Comparison of ENCODE assay signal across 12 cellular contexts in genomic region chr18:63307555-63308200, GRCh38. TPM values are rescaled to one million over a fixed set of nuclear protein-coding genes. Genes with fewer than 3 reads are reported as not detected.
DNase-seq lines count a peak whose midpoint lies in the region; ATAC-seq, FAIRE-seq and TF ChIP-seq lines count a peak whose summit lies in the region.
"Had no signal": no experiment of that assay in that cellular context is flagged by ENCODE, and none has a peak within 500 bp of the region (broad histone marks: within the 10 kb centered on the region; RNA-seq: fewer than 3 reads in every experiment).

No MANE protein-coding gene starts in this region.

- no peaks in the 10 kb centered on the region for H3K4me1 ChIP-seq in liver (ENCODE audit: control insufficient read depth in 4 of 4, insufficient read depth in 4 of 4, low read length in 3 of 4)
- no peaks in the 10 kb centered on the region for H3K4me1 ChIP-seq in HepG2 (ENCODE audit: insufficient read depth, low read length)
- no peaks in the 10 kb centered on the region for H3K4me1 ChIP-seq in right lobe of liver
- H3K4me1 ChIP-seq in uterus: peaks cover 0 to 4% of the 10 kb centered on the region in 2 donors
- peaks cover 0 to 15% of the 10 kb centered on the region in 2 donors for H3K4me1 ChIP-seq in left lung

- no peaks in the 10 kb centered on the region for H3K9me3 ChIP-seq in liver (ENCODE audit: control insufficient read depth in 4 of 4, low read length in 3 of 4)
- no peaks in the 10 kb centered on the region for H3K9me3 ChIP-seq in HepG2 (ENCODE audit: low read length)
- H3K9me3 ChIP-seq in right lobe of liver: no peaks in the 10 kb centered on the region
- no peaks in the 10 kb centered on the region for H3K9me3 ChIP-seq in uterus
- no peaks in the 10 kb centered on the region for H3K9me3 ChIP-seq in left lung

- DNase-seq in HepG2 (ENCODE audit: low spot score): no peak
- DNase-seq in activated B cell treated with CpG ODN at 0.5 μM for 24 hours: no peak
- no peak for DNase-seq in right lobe of liver
- DNase-seq in uterus: no peak
- no peak for DNase-seq in AML-193 (lab: John Stamatoyannopoulos, UW)
- no peak for DNase-seq in glomerular visceral epithelial cell (ENCODE audit: extremely low spot score)
- no peak for DNase-seq in left lung
- DNase-seq: activated CD4-positive, alpha-beta T cell treated with anti-CD3 and anti-CD28 coated beads, Interleukin-2, amount 50 U/mL, for 1 hour; mesendoderm; RPMI8226 had no signal

- H3K27me3 ChIP-seq in liver (ENCODE audit: control insufficient read depth in 4 of 4, insufficient read depth in 4 of 4, low read length in 3 of 4) (no peaks in the 10 kb centered on the region), HepG2 (ENCODE audit: control insufficient read depth in 1 of 2, insufficient read depth in 2 of 2, low read length in 2 of 2) (peaks cover 0 to 26% of the 10 kb centered on the region in 2 experiments; a peak in 4 of 5 replicates), right lobe of liver (no peaks in the 10 kb centered on the region), uterus (no peaks in the 10 kb centered on the region), left lung (no peaks in the 10 kb centered on the region)

- TF ChIP-seq RAD21 in liver (IDR thresholded peaks at IDR 0.05) (no peak), HepG2 (CRISPR knock-in tag; IDR thresholded peaks at IDR 0.05) (no peak)

- no peaks in the 10 kb centered on the region for H3K9me3 Mint-ChIP-seq in activated B cell treated with CpG ODN at 0.5 μM for 24 hours

- H2AFZ ChIP-seq in HepG2 (ENCODE audit: low read length): no peak overlapping the region

- H3K27ac ChIP-seq in liver (ENCODE audit: low read depth in 1 of 2, low read length in 2 of 2) (peak overlapping the region in 1 of 2 donors; percentile 3), HepG2 (ENCODE audit: extremely low read length, insufficient read depth, low read length) (no peak overlapping the region), right lobe of liver (no peak overlapping the region), uterus (peak overlapping the region; percentile 34 to 39), left lung (no peak overlapping the region)

- no peak for TF ChIP-seq POLR2A in HepG2 (IDR thresholded peaks at IDR 0.05; ENCODE audit: insufficient read depth in 1 of 2, low read depth in 2 of 2, low read length in 2 of 2)
- TF ChIP-seq POLR2A in right lobe of liver (IDR thresholded peaks at IDR 0.05): no peak
- TF ChIP-seq POLR2A in uterus (IDR thresholded peaks at IDR 0.05): no peak

- no peak overlapping the region for H3K4me3 ChIP-seq in liver (ENCODE audit: low read depth in 1 of 3, low read length in 3 of 3)
- no peak overlapping the region for H3K4me3 ChIP-seq in HepG2 (replicated peaks in 1 of 3; ENCODE audit: insufficient read depth in 1 of 3, low read depth in 2 of 3, low read length in 3 of 3)
- no peak overlapping the region for H3K4me3 ChIP-seq in right lobe of liver
- no peak overlapping the region for H3K4me3 ChIP-seq in uterus
- no peak overlapping the region for H3K4me3 ChIP-seq in left lung

- no peak for ATAC-seq in HepG2
- ATAC-seq in activated B cell treated with CpG ODN at 0.5 μM for 24 hours (ENCODE audit: low read depth): no peak
- peak; percentile 22 to 44 (median 38) for ATAC-seq in right lobe of liver
- no peak for ATAC-seq in left lung

- POLR2A ChIA-PET in HepG2 (lab: Yijun Ruan, JAX) (no interaction called here), activated B cell treated with CpG ODN at 0.5 μM for 24 hours (lab: Charles Lee) (interaction anchor here (0.8 to 3.1 kb wide), 10 partner anchors 8 to 169 kb away, joined by 3 to 30 read pairs (median 4); partner anchors contain the start of gene BCL2)

- in situ Hi-C loops in HepG2 (cut with HindIII; ENCODE audit: extremely low pct_ligation_motif_present, low pct_unique_long_range_greater_than_20kb): no loop called here

- H3K9ac ChIP-seq in liver (ENCODE audit: low read depth in 1 of 2, low read length in 2 of 2): no peak overlapping the region
- no peak overlapping the region for H3K9ac ChIP-seq in HepG2 (ENCODE audit: insufficient read depth, low read depth, low read length)

- H3K27ac Mint-ChIP-seq in activated B cell treated with CpG ODN at 0.5 μM for 24 hours: peak overlapping the region; percentile 80

- CTCF ChIA-PET in HepG2 (lab: Yijun Ruan, JAX; ENCODE audit: low intra/inter-chr PET ratio, low total read pairs): no interaction called here
- CTCF ChIA-PET in activated B cell treated with CpG ODN at 0.5 μM for 24 hours (lab: Charles Lee): interaction anchor here (1.1 to 3.8 kb wide), 2 partner anchors 10 to 145 kb away, joined by 3 to 16 read pairs; partner anchors contain the start of gene BCL2

- no TSS peak for BruUV-seq in HepG2 (replicated peaks; lab: Mats Ljungman, UMichigan)

- no peaks in the 10 kb centered on the region for H4K20me1 ChIP-seq in HepG2 (ENCODE audit: insufficient read depth, low read length)

- TF ChIP-seq CTCF in liver (IDR thresholded peaks at IDR 0.05; ENCODE audit: low read depth, low read length, missing input control): no peak
- no peak for TF ChIP-seq CTCF in HepG2 (CRISPR knock-in tag; IDR thresholded peaks at IDR 0.05)
- TF ChIP-seq CTCF in activated B cell treated with CpG ODN at 0.5 μM for 24 hours (IDR thresholded peaks at IDR 0.05): no peak
- TF ChIP-seq CTCF in right lobe of liver (IDR thresholded peaks at IDR 0.05): no peak
- TF ChIP-seq CTCF in uterus (IDR thresholded peaks at IDR 0.05): no peak
- no peak for TF ChIP-seq CTCF in left lung (IDR thresholded peaks at IDR 0.05)

- 82% methylated on average over 2 of the region's 2 CpGs for WGBS in liver
- WGBS in HepG2 (ENCODE audit: low lambda C conversion rate): 20% methylated on average over 2 of the region's 2 CpGs
- 50% methylated on average over 2 of the region's 2 CpGs for WGBS in right lobe of liver (ENCODE audit: insufficient coverage, low coverage, low lambda C conversion rate, missing lambda C conversion rate)

- H3K27me3 Mint-ChIP-seq in activated B cell treated with CpG ODN at 0.5 μM for 24 hours: no peaks in the 10 kb centered on the region

- peaks cover 93% of the 10 kb centered on the region for H3K4me1 Mint-ChIP-seq in activated B cell treated with CpG ODN at 0.5 μM for 24 hours

- H3K36me3 Mint-ChIP-seq in activated B cell treated with CpG ODN at 0.5 μM for 24 hours (ENCODE audit: low read depth): peaks cover 54% of the 10 kb centered on the region

- no peak for FAIRE-seq in HepG2 (lab: Jason Lieb, UNC)
- FAIRE-seq: frontal cortex had no signal

- H3K79me2 ChIP-seq in HepG2 (ENCODE audit: insufficient read depth, low read length): no peaks in the 10 kb centered on the region

- H3K4me2 ChIP-seq in HepG2 (ENCODE audit: low read depth, low read length): no peak overlapping the region

- H3K36me3 ChIP-seq in liver (ENCODE audit: control insufficient read depth in 4 of 4, insufficient read depth in 3 of 4, low read depth in 1 of 4, low read length in 3 of 4): no peaks in the 10 kb centered on the region
- H3K36me3 ChIP-seq in HepG2 (replicated peaks in 1 of 2; ENCODE audit: control insufficient read depth in 1 of 2, insufficient read depth in 2 of 2, low read length in 2 of 2): no peaks in the 10 kb centered on the region
- no peaks in the 10 kb centered on the region for H3K36me3 ChIP-seq in right lobe of liver
- no peaks in the 10 kb centered on the region for H3K36me3 ChIP-seq in uterus
- no peaks in the 10 kb centered on the region for H3K36me3 ChIP-seq in left lung

- intact Hi-C loops in HepG2 (cut with micrococcal nuclease; ENCODE audit: unreplicated experiment): no loop called here
- intact Hi-C loops in activated B cell treated with CpG ODN at 0.5 μM for 24 hours (cut with micrococcal nuclease): no loop called here
- intact Hi-C loops in right lobe of liver (cut with DNase I): no loop called here
- intact Hi-C loops in uterus (cut with DNase I; ENCODE audit: low total_unique reads): no loop called here
- intact Hi-C loops in left lung (cut with DNase I): no loop called here

- TF ChIP-seq EP300 in HepG2 (IDR thresholded peaks at IDR 0.05; ENCODE audit: low read depth in 2 of 2, low read length in 2 of 2) (no peak), HepG2 (CRISPR knock-in tag; IDR thresholded peaks at IDR 0.05; ENCODE audit: borderline replicate concordance) (no peak)

- H3K4me3 Mint-ChIP-seq in activated B cell treated with CpG ODN at 0.5 μM for 24 hours: peak overlapping the region; percentile 1

RNA-seq across cellular contexts. Expression of gene BCL2, which starts 11.9 kb away (rescaled TPM):
- total RNA-seq in liver (1 to 10 TPM; 2.1 to 3.9 TPM), HepG2 (2016; rRNA removed; fragmentation: Illumina TruSeq; extraction: Trizol) (0.42 and 0.53 TPM in 2 replicates), activated B cell treated with CpG ODN at 0.5 μM for 24 hours (125 and 145 TPM in 2 replicates), right lobe of liver (1 to 10 TPM in 5 of 6 experiments, under 1 TPM in 1; 0.73 to 4.7 (median 2.7) TPM), uterus (10 to 100 TPM; 16.1 to 61.1 (median 36.9) TPM), left lung (1 to 10 TPM; 6.3 to 8.7 TPM)
- polyA plus RNA-seq in liver (under 1 TPM; 0.40 to 0.69 TPM), HepG2 (2011; rRNA removed) (0.07 and 0.08 TPM in 2 replicates)
- 0.10 and 0.26 TPM in 2 replicates for total RNA-seq in HepG2 (2016; cell fraction: cytosol; rRNA removed; fragmentation: Illumina TruSeq; extraction: Trizol; ENCODE audit: low read depth)
- 0.42 and 0.52 TPM in 2 replicates for total RNA-seq in HepG2 (2016; cell fraction: insoluble cytoplasmic fraction; rRNA removed; fragmentation: Illumina TruSeq; extraction: Trizol)
- total RNA-seq in HepG2 (2016; cell fraction: membrane; rRNA removed; fragmentation: Illumina TruSeq; extraction: Trizol): 0.40 and 0.48 TPM in 2 replicates
- total RNA-seq in HepG2 (2016; cell fraction: nucleus; rRNA removed; fragmentation: Illumina TruSeq; extraction: Trizol): 0.75 and 0.87 TPM in 2 replicates
- 0.05 TPM in 2 replicates for polyA plus RNA-seq in HepG2 (2011; cell fraction: cytosol; rRNA removed)
- 0.07 and 0.18 TPM in 2 replicates for polyA plus RNA-seq in HepG2 (2011; cell fraction: nucleus; rRNA removed)
- 0.09 and 0.17 TPM in 2 replicates for polyA plus RNA-seq in HepG2 (2012)
- polyA plus RNA-seq in HepG2 (2016; cell fraction: cytosol; fragmentation: Illumina TruSeq; extraction: Trizol; ENCODE audit: low read depth): 0.18 and 0.21 TPM in 2 replicates
- polyA plus RNA-seq in HepG2 (2016; cell fraction: insoluble cytoplasmic fraction; fragmentation: Illumina TruSeq; extraction: Trizol; ENCODE audit: low read depth): 0.25 and 0.49 TPM in 2 replicates
- polyA plus RNA-seq in HepG2 (2016; cell fraction: membrane; fragmentation: Illumina TruSeq; extraction: Trizol; ENCODE audit: low read depth): 0.23 and 0.28 TPM in 2 replicates
- polyA plus RNA-seq in HepG2 (2016; cell fraction: nucleus; fragmentation: Illumina TruSeq; extraction: Trizol; ENCODE audit: insufficient read depth, low read depth): 0.20 and 0.27 TPM in 2 replicates
- 0.04 and 5.3 TPM in 2 replicates for polyA minus RNA-seq in HepG2 (2011; rRNA and poly(A)+ RNA removed; ENCODE audit: low replicate concordance)
- 0.09 and 0.10 TPM in 2 replicates for polyA minus RNA-seq in HepG2 (2011; cell fraction: cytosol; rRNA and poly(A)+ RNA removed)
- 0.99 and 1.0 TPM in 2 replicates for polyA minus RNA-seq in HepG2 (2011; cell fraction: nucleus; rRNA and poly(A)+ RNA removed)

RNA-seq across cellular contexts. Expression of gene KDSR, which starts 59.3 kb away (rescaled TPM):
- total RNA-seq in liver (10 to 100 TPM; 11.3 to 34.1 TPM), HepG2 (2016; rRNA removed; fragmentation: Illumina TruSeq; extraction: Trizol) (8.2 and 10.4 TPM in 2 replicates), activated B cell treated with CpG ODN at 0.5 μM for 24 hours (15.0 and 15.3 TPM in 2 replicates), right lobe of liver (10 to 100 TPM; 32.3 to 67.1 (median 56.1) TPM), uterus (10 to 100 TPM; 12.6 to 68.6 (median 29.3) TPM), left lung (10 to 100 TPM; 62.5 to 70.2 TPM)
- polyA plus RNA-seq in liver (10 to 100 TPM; 28.7 to 37.2 TPM), HepG2 (2011; rRNA removed) (20.9 and 25.7 TPM in 2 replicates)
- 7.1 and 9.1 TPM in 2 replicates for total RNA-seq in HepG2 (2016; cell fraction: cytosol; rRNA removed; fragmentation: Illumina TruSeq; extraction: Trizol; ENCODE audit: low read depth)
- total RNA-seq in HepG2 (2016; cell fraction: insoluble cytoplasmic fraction; rRNA removed; fragmentation: Illumina TruSeq; extraction: Trizol): 6.9 and 13.0 TPM in 2 replicates
- total RNA-seq in HepG2 (2016; cell fraction: membrane; rRNA removed; fragmentation: Illumina TruSeq; extraction: Trizol): 13.6 and 14.7 TPM in 2 replicates
- 14.2 and 17.9 TPM in 2 replicates for total RNA-seq in HepG2 (2016; cell fraction: nucleus; rRNA removed; fragmentation: Illumina TruSeq; extraction: Trizol)
- polyA plus RNA-seq in HepG2 (2011; cell fraction: cytosol; rRNA removed): 11.8 and 16.5 TPM in 2 replicates
- 16.8 and 19.6 TPM in 2 replicates for polyA plus RNA-seq in HepG2 (2011; cell fraction: nucleus; rRNA removed)
- 20.1 and 21.7 TPM in 2 replicates for polyA plus RNA-seq in HepG2 (2012)
- polyA plus RNA-seq in HepG2 (2016; cell fraction: cytosol; fragmentation: Illumina TruSeq; extraction: Trizol; ENCODE audit: low read depth): 5.0 and 5.8 TPM in 2 replicates
- polyA plus RNA-seq in HepG2 (2016; cell fraction: insoluble cytoplasmic fraction; fragmentation: Illumina TruSeq; extraction: Trizol; ENCODE audit: low read depth): 7.7 and 9.5 TPM in 2 replicates
- 9.8 and 10.3 TPM in 2 replicates for polyA plus RNA-seq in HepG2 (2016; cell fraction: membrane; fragmentation: Illumina TruSeq; extraction: Trizol; ENCODE audit: low read depth)
- polyA plus RNA-seq in HepG2 (2016; cell fraction: nucleus; fragmentation: Illumina TruSeq; extraction: Trizol; ENCODE audit: insufficient read depth, low read depth): 21.4 and 23.5 TPM in 2 replicates
- 39.0 and 91.7 TPM in 2 replicates for polyA minus RNA-seq in HepG2 (2011; rRNA and poly(A)+ RNA removed; ENCODE audit: low replicate concordance)
- polyA minus RNA-seq in HepG2 (2011; cell fraction: cytosol; rRNA and poly(A)+ RNA removed): 16.5 and 24.3 TPM in 2 replicates
- 70.9 and 73.0 TPM in 2 replicates for polyA minus RNA-seq in HepG2 (2011; cell fraction: nucleus; rRNA and poly(A)+ RNA removed)

Comparison
In these comparisons a context has a peak if more than half of its experiments do, and no peak if none do; other contexts are left out.
1. ATAC-seq: peak in right lobe of liver (4 of 4); none in HepG2 (single experiment), activated B cell treated with CpG ODN at 0.5 μM for 24 hours (single experiment) and left lung (single experiment).
2. H3K27ac ChIP-seq: peak in uterus (2 of 2); none in HepG2 (single experiment), right lobe of liver (0 of 3) and left lung (0 of 2).